2 cellular contexts compared by ENCODE assay signal in the genomic region with DNA sequence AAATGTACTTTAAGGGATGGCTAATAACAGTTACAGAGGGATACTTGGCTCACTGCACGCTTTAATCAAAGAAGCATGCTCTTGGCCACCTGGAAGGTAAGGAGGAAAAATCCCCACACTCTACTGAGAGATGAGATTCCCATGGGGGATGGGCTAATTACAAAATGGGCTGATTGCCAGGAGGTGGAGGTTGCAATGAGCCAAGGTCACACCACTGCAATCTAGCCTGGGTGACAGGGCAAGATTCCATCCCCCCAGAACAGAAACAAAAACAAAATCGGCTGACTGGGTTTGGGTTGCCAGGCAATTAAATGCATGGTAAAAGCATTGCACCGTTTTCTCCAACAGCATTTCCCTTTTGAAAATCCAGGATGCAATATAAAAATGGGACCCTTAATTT.
TF ChIP-seq lines count a peak whose summit lies in the region.

No MANE protein-coding gene starts in this region.

TF ChIP-seq in K562, 482 proteins besides CTCF, POLR2A, EP300 and RAD21:
- TF ChIP-seq DMBX1 (CRISPR knock-in tag; IDR thresholded peaks at IDR 0.05; ENCODE audit: borderline replicate concordance) (no peak), NFIC (IDR thresholded peaks at IDR 0.05) (peak; percentile 61)

TF ChIP-seq in HepG2, 621 proteins besides CTCF, POLR2A, EP300 and RAD21:
- no peak for TF ChIP-seq ZSCAN20 (CRISPR knock-in tag; IDR thresholded peaks at IDR 0.05; ENCODE audit: borderline replicate concordance)
- no peak for TF ChIP-seq ZNF230 (CRISPR knock-in tag; IDR thresholded peaks at IDR 0.05)
- no peak for TF ChIP-seq ZNF256 (CRISPR knock-in tag; conservative IDR thresholded peaks at IDR 0.05)
- TF ChIP-seq, protein P1, sequence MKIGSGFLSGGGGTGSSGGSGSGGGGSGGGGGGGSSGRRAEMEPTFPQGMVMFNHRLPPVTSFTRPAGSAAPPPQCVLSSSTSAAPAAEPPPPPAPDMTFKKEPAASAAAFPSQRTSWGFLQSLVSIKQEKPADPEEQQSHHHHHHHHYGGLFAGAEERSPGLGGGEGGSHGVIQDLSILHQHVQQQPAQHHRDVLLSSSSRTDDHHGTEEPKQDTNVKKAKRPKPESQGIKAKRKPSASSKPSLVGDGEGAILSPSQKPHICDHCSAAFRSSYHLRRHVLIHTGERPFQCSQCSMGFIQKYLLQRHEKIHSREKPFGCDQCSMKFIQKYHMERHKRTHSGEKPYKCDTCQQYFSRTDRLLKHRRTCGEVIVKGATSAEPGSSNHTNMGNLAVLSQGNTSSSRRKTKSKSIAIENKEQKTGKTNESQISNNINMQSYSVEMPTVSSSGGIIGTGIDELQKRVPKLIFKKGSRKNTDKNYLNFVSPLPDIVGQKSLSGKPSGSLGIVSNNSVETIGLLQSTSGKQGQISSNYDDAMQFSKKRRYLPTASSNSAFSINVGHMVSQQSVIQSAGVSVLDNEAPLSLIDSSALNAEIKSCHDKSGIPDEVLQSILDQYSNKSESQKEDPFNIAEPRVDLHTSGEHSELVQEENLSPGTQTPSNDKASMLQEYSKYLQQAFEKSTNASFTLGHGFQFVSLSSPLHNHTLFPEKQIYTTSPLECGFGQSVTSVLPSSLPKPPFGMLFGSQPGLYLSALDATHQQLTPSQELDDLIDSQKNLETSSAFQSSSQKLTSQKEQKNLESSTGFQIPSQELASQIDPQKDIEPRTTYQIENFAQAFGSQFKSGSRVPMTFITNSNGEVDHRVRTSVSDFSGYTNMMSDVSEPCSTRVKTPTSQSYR (CRISPR knock-in tag; IDR thresholded peaks at IDR 0.05; ENCODE audit: borderline replicate concordance), result peak; percentile 66; the same call in 1 of the 2 replicates
- TF ChIP-seq, protein P2, sequence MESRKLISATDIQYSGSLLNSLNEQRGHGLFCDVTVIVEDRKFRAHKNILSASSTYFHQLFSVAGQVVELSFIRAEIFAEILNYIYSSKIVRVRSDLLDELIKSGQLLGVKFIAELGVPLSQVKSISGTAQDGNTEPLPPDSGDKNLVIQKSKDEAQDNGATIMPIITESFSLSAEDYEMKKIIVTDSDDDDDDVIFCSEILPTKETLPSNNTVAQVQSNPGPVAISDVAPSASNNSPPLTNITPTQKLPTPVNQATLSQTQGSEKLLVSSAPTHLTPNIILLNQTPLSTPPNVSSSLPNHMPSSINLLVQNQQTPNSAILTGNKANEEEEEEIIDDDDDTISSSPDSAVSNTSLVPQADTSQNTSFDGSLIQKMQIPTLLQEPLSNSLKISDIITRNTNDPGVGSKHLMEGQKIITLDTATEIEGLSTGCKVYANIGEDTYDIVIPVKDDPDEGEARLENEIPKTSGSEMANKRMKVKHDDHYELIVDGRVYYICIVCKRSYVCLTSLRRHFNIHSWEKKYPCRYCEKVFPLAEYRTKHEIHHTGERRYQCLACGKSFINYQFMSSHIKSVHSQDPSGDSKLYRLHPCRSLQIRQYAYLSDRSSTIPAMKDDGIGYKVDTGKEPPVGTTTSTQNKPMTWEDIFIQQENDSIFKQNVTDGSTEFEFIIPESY (CRISPR knock-in tag; IDR thresholded peaks at IDR 0.05), result no peak
